1 cellular context compared by ENCODE assay signal in genomic region chr21:34598931-34599400, GRCh38.
A peak's percentile ranks its signal among the peaks of the same experiment; 100 is the strongest.
TF ChIP-seq lines count a peak whose summit lies in the region.

No MANE protein-coding gene starts in this region.

TF ChIP-seq in K562, 482 proteins besides CTCF, POLR2A, EP300 and RAD21:
- TF ChIP-seq SRSF7 (optimal IDR thresholded peaks at IDR 0.05; ENCODE audit: low read depth, low read length) (no peak), FOSL1 (tag; conservative IDR thresholded peaks at IDR 0.05) (0 out of 2 replicates have a peak, but pooled peaks have one; percentile 38)
